Comparison of ENCODE assay signal across 31 cellular contexts in the genomic region with DNA sequence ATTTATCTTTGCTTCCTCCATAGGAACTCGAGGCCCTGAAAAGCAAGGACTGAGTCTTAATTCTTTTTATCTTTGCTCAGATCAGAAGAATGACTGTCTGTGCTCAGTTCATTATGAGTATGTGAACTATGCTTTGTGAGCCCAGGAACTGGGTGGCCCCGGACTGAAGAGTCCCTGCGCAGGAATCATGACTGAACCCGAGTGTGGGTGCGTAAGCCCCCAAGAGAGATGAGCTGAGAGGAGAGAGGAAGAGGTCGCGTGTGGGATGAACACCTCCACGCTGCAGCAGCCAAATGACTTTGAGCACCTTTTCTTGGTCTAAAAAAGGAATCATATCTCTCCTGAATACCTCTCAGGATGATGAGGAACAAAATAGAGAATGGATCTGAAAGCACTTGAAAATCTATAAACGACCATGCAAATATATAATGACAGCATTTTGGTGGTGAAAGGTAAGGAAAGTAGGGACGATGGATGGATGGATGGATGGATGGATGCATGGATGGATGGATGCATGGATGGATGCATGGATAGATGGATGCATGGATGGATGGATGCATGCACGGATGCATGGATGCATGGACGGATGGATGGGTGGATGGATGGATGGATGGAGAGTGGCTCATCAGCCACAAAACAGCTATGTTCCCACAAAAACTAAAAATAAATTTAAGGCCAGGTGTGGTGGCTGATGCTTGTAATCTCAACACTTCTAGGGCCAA.
"Had no signal": no experiment of that assay in that cellular context is flagged by ENCODE, and none has a peak within 500 bp of the region (broad histone marks: within the 10 kb centered on the region; RNA-seq: fewer than 3 reads in every experiment).

No MANE protein-coding gene starts in this region.

- H3K27ac Mint-ChIP-seq: activated CD4-positive, alpha-beta T cell treated with anti-CD3 and anti-CD28 coated beads, Interleukin-2, amount 10 ng/mL, durations not matched to agents 24 days and 14 days; activated CD8-positive, alpha-beta memory T cell treated with anti-CD3 and anti-CD28 coated beads, Interleukin-2, amount 10 ng/mL, durations not matched to agents 7 days and 5 days; activated naive CD4-positive, alpha-beta T cell treated with anti-CD3 and anti-CD28 coated beads for 36 hours; activated naive CD4-positive, alpha-beta T cell treated with anti-CD3 and anti-CD28 coated beads, Interleukin-2, amount 50 U/mL, for 72 hours; activated T-cell treated with anti-CD3 and anti-CD28 coated beads, Interleukin-2, amount 50 U/mL, for 24 hours; activated T-helper 1 cell treated with anti-CD3 and anti-CD28 coated beads, Interleukin-12 subunit alpha, Interleukin-12 subunit beta, Interleukin-2, Interleukin-4 antibody, amounts not matched to agents 30 ng/mL and 10 ng/mL and 1 ng/mL, durations not matched to agents 14 hours and 24 hours and 36 hours; T-helper 1 cell treated with Interleukin-12 subunit alpha and Interleukin-12 subunit beta and Interleukin-4 antibody, amounts not matched to agents 30 μg/mL and 1 μg/mL, for 36 hours; T-helper 2 cell treated with Interferon-gamma antibody and Interleukin-4, amounts not matched to agents 5 μg/mL and 100 μg/mL, for 36 hours had no signal

- H3K9me3 Mint-ChIP-seq: activated CD4-positive, alpha-beta T cell treated with anti-CD3 and anti-CD28 coated beads, Interleukin-2, amount 10 ng/mL, durations not matched to agents 24 days and 14 days; activated naive CD4-positive, alpha-beta T cell treated with anti-CD3 and anti-CD28 coated beads for 36 hours; activated naive CD4-positive, alpha-beta T cell treated with anti-CD3 and anti-CD28 coated beads, Interleukin-2, amount 50 U/mL, for 72 hours; activated T-cell treated with anti-CD3 and anti-CD28 coated beads, Interleukin-2, amount 50 U/mL, for 24 hours; activated T-helper 1 cell treated with anti-CD3 and anti-CD28 coated beads, Interleukin-12 subunit alpha, Interleukin-12 subunit beta, Interleukin-2, Interleukin-4 antibody, amounts not matched to agents 30 ng/mL and 10 ng/mL and 1 ng/mL, durations not matched to agents 14 hours and 24 hours and 36 hours; T-helper 1 cell treated with Interleukin-12 subunit alpha and Interleukin-12 subunit beta and Interleukin-4 antibody, amounts not matched to agents 30 μg/mL and 1 μg/mL, for 36 hours; T-helper 2 cell treated with Interferon-gamma antibody and Interleukin-4, amounts not matched to agents 5 μg/mL and 100 μg/mL, for 36 hours had no signal

- H3K4me1 Mint-ChIP-seq: activated CD4-positive, alpha-beta T cell treated with anti-CD3 and anti-CD28 coated beads, Interleukin-2, amount 10 ng/mL, durations not matched to agents 24 days and 14 days; activated CD8-positive, alpha-beta memory T cell treated with anti-CD3 and anti-CD28 coated beads, Interleukin-2, amount 10 ng/mL, durations not matched to agents 7 days and 5 days had no signal

- DNase-seq: activated CD4-positive, alpha-beta T cell treated with anti-CD3 and anti-CD28 coated beads, Interleukin-2, amount 10 ng/mL, durations not matched to agents 24 days and 14 days; activated CD4-positive, alpha-beta T cell treated with anti-CD3 and anti-CD28 coated beads, Interleukin-2, amount 50 U/mL, for 48 hours; activated CD8-positive, alpha-beta memory T cell treated with anti-CD3 and anti-CD28 coated beads for 24 hours; activated CD8-positive, alpha-beta memory T cell treated with anti-CD3 and anti-CD28 coated beads, Interleukin-2, amount 10 ng/mL, durations not matched to agents 7 days and 5 days; activated gamma-delta T cell treated with Interleukin-2 at 50 U/mL for 16 hours; activated naive CD4-positive, alpha-beta T cell treated with anti-CD3 and anti-CD28 coated beads for 36 hours; activated T-cell treated with anti-CD3 and anti-CD28 coated beads, Interleukin-2, amount 50 U/mL, for 24 hours; adrenal gland; body of pancreas; Kasumi-1; KG1; MG63; NCI-H1048; NCI-H1105 treated with DMSO at 0.1 percent for 48 hours; NCI-H1436; NCI-H1694; NCI-H1930; NCI-H2081 treated with DMSO at 0.1 percent for 48 hours; NCI-H345; NCI-H524 treated with DMSO at 0.1 percent for 48 hours; NCI-H748 treated with DMSO at 0.1 percent for 48 hours; NK-92 treated with Interleukin-12 subunit alpha and Interleukin-12 subunit beta, amount 100 ng/mL, for 24 hours; PC-3; Peyer's patch; RPMI8226; SHP77 treated with DMSO at 0.1 percent for 48 hours; SK-N-SH had no signal

- H3K4me3 Mint-ChIP-seq: activated CD4-positive, alpha-beta T cell treated with anti-CD3 and anti-CD28 coated beads, Interleukin-2, amount 10 ng/mL, durations not matched to agents 24 days and 14 days; activated CD8-positive, alpha-beta memory T cell treated with anti-CD3 and anti-CD28 coated beads, Interleukin-2, amount 10 ng/mL, durations not matched to agents 7 days and 5 days; activated naive CD4-positive, alpha-beta T cell treated with anti-CD3 and anti-CD28 coated beads for 36 hours; activated T-cell treated with anti-CD3 and anti-CD28 coated beads, Interleukin-2, amount 50 U/mL, for 24 hours; activated T-helper 1 cell treated with anti-CD3 and anti-CD28 coated beads, Interleukin-12 subunit alpha, Interleukin-12 subunit beta, Interleukin-2, Interleukin-4 antibody, amounts not matched to agents 30 ng/mL and 10 ng/mL and 1 ng/mL, durations not matched to agents 14 hours and 24 hours and 36 hours; T-helper 1 cell treated with Interleukin-12 subunit alpha and Interleukin-12 subunit beta and Interleukin-4 antibody, amounts not matched to agents 30 μg/mL and 1 μg/mL, for 36 hours; T-helper 2 cell treated with Interferon-gamma antibody and Interleukin-4, amounts not matched to agents 5 μg/mL and 100 μg/mL, for 36 hours had no signal

- H3K36me3 Mint-ChIP-seq: activated CD8-positive, alpha-beta memory T cell treated with anti-CD3 and anti-CD28 coated beads, Interleukin-2, amount 10 ng/mL, durations not matched to agents 7 days and 5 days; activated naive CD4-positive, alpha-beta T cell treated with anti-CD3 and anti-CD28 coated beads, Interleukin-2, amount 50 U/mL, for 72 hours had no signal
